1 cellular context compared by ENCODE assay signal in the genomic region with DNA sequence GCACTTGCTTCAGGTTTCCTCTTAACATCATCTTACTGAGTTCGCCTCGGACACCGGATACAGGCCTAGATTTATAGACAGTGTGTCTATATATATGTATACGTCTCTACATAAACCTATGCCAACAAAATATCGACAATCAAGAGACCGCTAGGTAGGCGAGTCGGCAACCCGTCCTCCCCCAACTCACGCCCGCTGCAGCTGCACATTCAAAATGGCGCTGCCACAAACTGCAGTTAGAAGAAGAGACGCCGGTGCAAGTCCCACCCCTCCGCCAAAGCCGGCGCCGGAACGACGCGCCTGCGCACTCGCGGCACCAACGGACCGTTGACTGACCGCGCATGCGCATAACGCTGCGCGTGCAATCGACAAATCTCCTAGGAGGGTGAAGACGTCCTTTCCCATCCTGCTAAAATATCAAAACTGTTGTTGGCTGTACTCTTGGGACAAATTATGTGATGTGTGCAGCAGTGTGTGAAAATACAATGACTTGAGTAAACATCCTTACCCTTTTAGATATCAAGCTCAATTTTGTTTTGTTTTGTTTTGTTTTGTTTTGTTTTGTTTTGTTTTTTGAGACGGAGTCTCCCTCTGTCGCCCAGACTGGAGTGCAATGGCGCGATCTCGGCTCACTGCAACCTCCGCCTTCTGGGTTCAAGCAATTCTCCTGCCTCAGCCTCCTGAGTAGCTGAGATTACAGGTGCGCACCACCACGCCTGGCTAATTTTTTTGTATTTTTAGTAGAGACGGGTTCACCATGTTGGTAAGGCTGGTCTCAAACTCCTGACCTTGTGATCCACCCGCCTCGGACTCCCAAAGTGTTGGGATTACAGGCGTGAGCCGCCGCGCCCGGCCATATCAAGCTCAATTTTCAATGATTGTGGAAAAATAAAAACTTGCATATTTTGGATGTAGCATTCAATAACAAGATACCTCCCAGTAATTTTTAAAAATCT.
TF ChIP-seq lines count a peak whose summit lies in the region.
"Not testable (repeated sequence)": the region's sequence is repeated elsewhere in the genome, so short reads cannot be mapped to it uniquely, and the experiment has no call there.

TSS of gene PSPC1 (minus strand) at position 219 of the 956 bp plus-strand sequence. CDS start at position 31, 188 bp downstream.

TF ChIP-seq in K562, 482 proteins besides CTCF, POLR2A, EP300 and RAD21 (continued from another document):
- TF ChIP-seq TAF7 (tag; IDR thresholded peaks at IDR 0.05) (peak; percentile 61; the same call in 1 of the 2 replicates), LARP7 (IDR thresholded peaks at IDR 0.05) (0 out of 2 replicates have a peak, but pooled peaks have one; percentile 35), PHF8 (IDR thresholded peaks at IDR 0.05; ENCODE audit: borderline replicate concordance, low read length) (peak; percentile 61; the same call in 1 of the 2 replicates), ASH1L (IDR thresholded peaks at IDR 0.05; ENCODE audit: borderline replicate concordance, low read depth, partially characterized antibody) (peak; percentile 13), TAF1 (IDR thresholded peaks at IDR 0.05; ENCODE audit: control insufficient read depth, extremely low read depth, insufficient read depth, low read length, severe bottlenecking) (peak; percentile 91), NBN (IDR thresholded peaks at IDR 0.05; ENCODE audit: low read depth) (0 out of 2 replicates have a peak, but pooled peaks have one; percentile 57), TBP (optimal IDR thresholded peaks at IDR 0.05; ENCODE audit: low read depth, low read length) (peak; percentile 91), SMARCA5 (IDR thresholded peaks at IDR 0.05) (peak; percentile 48; the same call in 1 of the 2 replicates), YY1 (IDR thresholded peaks at IDR 0.05; ENCODE audit: borderline replicate concordance in 1 of 3, control insufficient read depth in 1 of 3, extremely low read depth in 1 of 3, insufficient read depth in 3 of 3, insufficient read length in 1 of 3, insufficient replicate concordance in 2 of 3, low read depth in 1 of 3, low read length in 2 of 3) (peak; percentile 69 to 95 (median 89)), THRAP3 (IDR thresholded peaks at IDR 0.05; ENCODE audit: borderline replicate concordance) (peak; percentile 33; the same call in 1 of the 2 replicates), GATA2 (CRISPR knock-in tag; IDR thresholded peaks at IDR 0.05) (peak; percentile 75), PHB (CRISPR knock-in tag; IDR thresholded peaks at IDR 0.05) (0 out of 2 replicates have a peak, but pooled peaks have one; percentile 29), CXXC5 (CRISPR knock-in tag; IDR thresholded peaks at IDR 0.05) (peak; percentile 57), SMARCE1 (IDR thresholded peaks at IDR 0.05) (0 out of 2 replicates have a peak, but pooled peaks have one; percentile 24), POLR2G (IDR thresholded peaks at IDR 0.05; ENCODE audit: low read depth, low read length) (peak; percentile 92), CCNT2 (IDR thresholded peaks at IDR 0.05; ENCODE audit: borderline replicate concordance, extremely low read depth, insufficient read length, low read depth, low read length) (peak; percentile 8), NKRF (IDR thresholded peaks at IDR 0.05; ENCODE audit: borderline replicate concordance) (peak; percentile 18; the same call in 1 of the 2 replicates), E2F6 (IDR thresholded peaks at IDR 0.05; ENCODE audit: borderline replicate concordance in 1 of 2, extremely low read depth in 1 of 2, insufficient read depth in 1 of 2, insufficient read length in 1 of 2, low read depth in 1 of 2, low read length in 1 of 2, poor library complexity in 1 of 2, severe bottlenecking in 1 of 2) (peak in 1 of 2 experiments; percentile 37), ARNT (IDR thresholded peaks at IDR 0.05) (0 out of 4 replicates have a peak, but pooled peaks of 1 of the 2 experiments have one; percentile 34), ZNF766 (CRISPR knock-in tag; conservative IDR thresholded peaks at IDR 0.05) (0 out of 2 replicates have a peak, but pooled peaks have one; percentile 37), CREM (IDR thresholded peaks at IDR 0.05; ENCODE audit: low read depth) (peak; percentile 9; the same call in 1 of the 2 replicates)
- TF ChIP-seq, protein P1, sequence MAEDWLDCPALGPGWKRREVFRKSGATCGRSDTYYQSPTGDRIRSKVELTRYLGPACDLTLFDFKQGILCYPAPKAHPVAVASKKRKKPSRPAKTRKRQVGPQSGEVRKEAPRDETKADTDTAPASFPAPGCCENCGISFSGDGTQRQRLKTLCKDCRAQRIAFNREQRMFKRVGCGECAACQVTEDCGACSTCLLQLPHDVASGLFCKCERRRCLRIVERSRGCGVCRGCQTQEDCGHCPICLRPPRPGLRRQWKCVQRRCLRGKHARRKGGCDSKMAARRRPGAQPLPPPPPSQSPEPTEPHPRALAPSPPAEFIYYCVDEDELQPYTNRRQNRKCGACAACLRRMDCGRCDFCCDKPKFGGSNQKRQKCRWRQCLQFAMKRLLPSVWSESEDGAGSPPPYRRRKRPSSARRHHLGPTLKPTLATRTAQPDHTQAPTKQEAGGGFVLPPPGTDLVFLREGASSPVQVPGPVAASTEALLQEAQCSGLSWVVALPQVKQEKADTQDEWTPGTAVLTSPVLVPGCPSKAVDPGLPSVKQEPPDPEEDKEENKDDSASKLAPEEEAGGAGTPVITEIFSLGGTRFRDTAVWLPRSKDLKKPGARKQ (CRISPR knock-in tag; IDR thresholded peaks at IDR 0.05): peak; percentile 88; the same call in 1 of the 2 replicates
- TF ChIP-seq, protein P2, sequence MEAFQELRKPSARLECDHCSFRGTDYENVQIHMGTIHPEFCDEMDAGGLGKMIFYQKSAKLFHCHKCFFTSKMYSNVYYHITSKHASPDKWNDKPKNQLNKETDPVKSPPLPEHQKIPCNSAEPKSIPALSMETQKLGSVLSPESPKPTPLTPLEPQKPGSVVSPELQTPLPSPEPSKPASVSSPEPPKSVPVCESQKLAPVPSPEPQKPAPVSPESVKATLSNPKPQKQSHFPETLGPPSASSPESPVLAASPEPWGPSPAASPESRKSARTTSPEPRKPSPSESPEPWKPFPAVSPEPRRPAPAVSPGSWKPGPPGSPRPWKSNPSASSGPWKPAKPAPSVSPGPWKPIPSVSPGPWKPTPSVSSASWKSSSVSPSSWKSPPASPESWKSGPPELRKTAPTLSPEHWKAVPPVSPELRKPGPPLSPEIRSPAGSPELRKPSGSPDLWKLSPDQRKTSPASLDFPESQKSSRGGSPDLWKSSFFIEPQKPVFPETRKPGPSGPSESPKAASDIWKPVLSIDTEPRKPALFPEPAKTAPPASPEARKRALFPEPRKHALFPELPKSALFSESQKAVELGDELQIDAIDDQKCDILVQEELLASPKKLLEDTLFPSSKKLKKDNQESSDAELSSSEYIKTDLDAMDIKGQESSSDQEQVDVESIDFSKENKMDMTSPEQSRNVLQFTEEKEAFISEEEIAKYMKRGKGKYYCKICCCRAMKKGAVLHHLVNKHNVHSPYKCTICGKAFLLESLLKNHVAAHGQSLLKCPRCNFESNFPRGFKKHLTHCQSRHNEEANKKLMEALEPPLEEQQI (IDR thresholded peaks at IDR 0.05): peak; percentile 83
- TF ChIP-seq, protein P3, sequence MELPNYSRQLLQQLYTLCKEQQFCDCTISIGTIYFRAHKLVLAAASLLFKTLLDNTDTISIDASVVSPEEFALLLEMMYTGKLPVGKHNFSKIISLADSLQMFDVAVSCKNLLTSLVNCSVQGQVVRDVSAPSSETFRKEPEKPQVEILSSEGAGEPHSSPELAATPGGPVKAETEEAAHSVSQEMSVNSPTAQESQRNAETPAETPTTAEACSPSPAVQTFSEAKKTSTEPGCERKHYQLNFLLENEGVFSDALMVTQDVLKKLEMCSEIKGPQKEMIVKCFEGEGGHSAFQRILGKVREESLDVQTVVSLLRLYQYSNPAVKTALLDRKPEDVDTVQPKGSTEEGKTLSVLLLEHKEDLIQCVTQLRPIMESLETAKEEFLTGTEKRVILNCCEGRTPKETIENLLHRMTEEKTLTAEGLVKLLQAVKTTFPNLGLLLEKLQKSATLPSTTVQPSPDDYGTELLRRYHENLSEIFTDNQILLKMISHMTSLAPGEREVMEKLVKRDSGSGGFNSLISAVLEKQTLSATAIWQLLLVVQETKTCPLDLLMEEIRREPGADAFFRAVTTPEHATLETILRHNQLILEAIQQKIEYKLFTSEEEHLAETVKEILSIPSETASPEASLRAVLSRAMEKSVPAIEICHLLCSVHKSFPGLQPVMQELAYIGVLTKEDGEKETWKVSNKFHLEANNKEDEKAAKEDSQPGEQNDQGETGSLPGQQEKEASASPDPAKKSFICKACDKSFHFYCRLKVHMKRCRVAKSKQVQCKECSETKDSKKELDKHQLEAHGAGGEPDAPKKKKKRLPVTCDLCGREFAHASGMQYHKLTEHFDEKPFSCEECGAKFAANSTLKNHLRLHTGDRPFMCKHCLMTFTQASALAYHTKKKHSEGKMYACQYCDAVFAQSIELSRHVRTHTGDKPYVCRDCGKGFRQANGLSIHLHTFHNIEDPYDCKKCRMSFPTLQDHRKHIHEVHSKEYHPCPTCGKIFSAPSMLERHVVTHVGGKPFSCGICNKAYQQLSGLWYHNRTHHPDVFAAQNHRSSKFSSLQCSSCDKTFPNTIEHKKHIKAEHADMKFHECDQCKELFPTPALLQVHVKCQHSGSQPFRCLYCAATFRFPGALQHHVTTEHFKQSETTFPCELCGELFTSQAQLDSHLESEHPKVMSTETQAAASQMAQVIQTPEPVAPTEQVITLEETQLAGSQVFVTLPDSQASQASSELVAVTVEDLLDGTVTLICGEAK (IDR thresholded peaks at IDR 0.05): 0 out of 2 replicates have a peak, but pooled peaks have one; percentile 22
- TF ChIP-seq, protein P3 (CRISPR knock-in tag; IDR thresholded peaks at IDR 0.05): not testable (repeated sequence)
- TF ChIP-seq, protein P4, sequence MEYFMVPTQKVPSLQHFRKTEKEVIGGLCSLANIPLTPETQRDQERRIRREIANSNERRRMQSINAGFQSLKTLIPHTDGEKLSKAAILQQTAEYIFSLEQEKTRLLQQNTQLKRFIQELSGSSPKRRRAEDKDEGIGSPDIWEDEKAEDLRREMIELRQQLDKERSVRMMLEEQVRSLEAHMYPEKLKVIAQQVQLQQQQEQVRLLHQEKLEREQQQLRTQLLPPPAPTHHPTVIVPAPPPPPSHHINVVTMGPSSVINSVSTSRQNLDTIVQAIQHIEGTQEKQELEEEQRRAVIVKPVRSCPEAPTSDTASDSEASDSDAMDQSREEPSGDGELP (CRISPR knock-in tag; IDR thresholded peaks at IDR 0.05; ENCODE audit: borderline replicate concordance): peak; percentile 39; the same call in 1 of the 2 replicates
